17 cellular contexts compared by ENCODE assay signal in genomic region chr1:19525607-19526545, GRCh38.
"Had no signal": no experiment of that assay in that cellular context is flagged by ENCODE, and none has a peak within 500 bp of the region (broad histone marks: within the 10 kb centered on the region; RNA-seq: fewer than 3 reads in every experiment).

No MANE protein-coding gene starts in this region.

- ATAC-seq: activated CD8-positive, alpha-beta T cell treated with anti-CD3 and anti-CD28 coated beads for 36 hours; natural killer cell; stimulated activated naive B cell treated with anti-CD40 and anti-IgM and Interleukin-4, amounts not matched to agents 10 μg/mL and 1 μg/mL and 100 μg/mL, for 72 hours had no signal

- H3K27me3 ChIP-seq: brain microvascular endothelial cell, neutrophil, tibial artery had no signal

- H3K9me3 ChIP-seq: neutrophil, tibial artery had no signal

- DNase-seq: activated B cell treated with CpG ODN at 0.5 μM for 24 hours; activated CD4-positive, alpha-beta T cell treated with anti-CD3 and anti-CD28 coated beads for 48 hours; activated CD8-positive, alpha-beta memory T cell treated with anti-CD3 and anti-CD28 coated beads, Interleukin-2, amount 50 U/mL, for 4 hours; activated CD8-positive, alpha-beta T cell treated with anti-CD3 and anti-CD28 coated beads for 36 hours; activated gamma-delta T cell; activated naive CD8-positive, alpha-beta T cell treated with anti-CD3 and anti-CD28 coated beads for 36 hours; activated T-cell treated with anti-CD3 and anti-CD28 coated beads, Interleukin-2, amount 50 U/mL, for 48 hours; brain microvascular endothelial cell; cortex of kidney; effector memory CD4-positive, alpha-beta T cell; foreskin melanocyte; natural killer cell; stimulated activated CD4-positive, alpha-beta T cell treated with anti-CD3 and anti-CD28 coated beads, Interleukin-15, amount 100 ng/mL, for 24 hours; stimulated activated CD4-positive, alpha-beta T cell treated with anti-CD3 and anti-CD28 coated beads, Interleukin-4, amount 100 ng/mL, for 1 hour; stimulated activated naive B cell treated with anti-CD40 and anti-IgM and Interleukin-4, amounts not matched to agents 10 μg/mL and 1 μg/mL and 100 μg/mL, for 72 hours; tibial artery had no signal

- H3K4me3 ChIP-seq: tibial artery had no signal

- H3K36me3 ChIP-seq: brain microvascular endothelial cell, neutrophil, tibial artery had no signal
